1 cellular context compared by ENCODE assay signal in genomic region chr21:46180079-46180722, GRCh38.
TF ChIP-seq lines count a peak whose summit lies in the region.

No MANE protein-coding gene starts in this region.

TF ChIP-seq in K562, 482 proteins besides CTCF, POLR2A, EP300 and RAD21 (continued from another document):
- TF ChIP-seq SAFB (IDR thresholded peaks at IDR 0.05; ENCODE audit: borderline replicate concordance, low read depth, low read length) = 0 out of 2 replicates have a peak, but pooled peaks have one; percentile 26
- no peak for TF ChIP-seq FIP1L1 (IDR thresholded peaks at IDR 0.05; ENCODE audit: low read depth, low read length, poor library complexity, severe bottlenecking)
- no peak for TF ChIP-seq ZNF253 (CRISPR knock-in tag; conservative IDR thresholded peaks at IDR 0.05)
- no peak for TF ChIP-seq MTF1 (CRISPR knock-in tag; IDR thresholded peaks at IDR 0.05; ENCODE audit: borderline replicate concordance)
- TF ChIP-seq GTF3C2 (IDR thresholded peaks at IDR 0.05; ENCODE audit: borderline replicate concordance, extremely low read depth, insufficient read length) = no peak
- no peak for TF ChIP-seq NR2C1 (IDR thresholded peaks at IDR 0.05)
- no peak for TF ChIP-seq NR2C1 (tag; IDR thresholded peaks at IDR 0.05)
- TF ChIP-seq YY1 (IDR thresholded peaks at IDR 0.05; ENCODE audit: borderline replicate concordance in 1 of 3, control insufficient read depth in 1 of 3, extremely low read depth in 1 of 3, insufficient read depth in 3 of 3, insufficient read length in 1 of 3, insufficient replicate concordance in 2 of 3, low read depth in 1 of 3, low read length in 2 of 3) = peak in 1 of 3 experiments; percentile 16
- TF ChIP-seq GATAD2A (IDR thresholded peaks at IDR 0.05) = peak; percentile 77
- peak; percentile 61 for TF ChIP-seq ZFP36 (IDR thresholded peaks at IDR 0.05; ENCODE audit: low read depth, low read length, partially characterized antibody)
- TF ChIP-seq MTA1 (IDR thresholded peaks at IDR 0.05; ENCODE audit: borderline replicate concordance) = peak; percentile 41; the same call in 1 of the 2 replicates
- TF ChIP-seq ZFX (CRISPR knock-in tag; IDR thresholded peaks at IDR 0.05) = 0 out of 2 replicates have a peak, but pooled peaks have one; percentile 1
- no peak for TF ChIP-seq GABPB1 (CRISPR knock-in tag; IDR thresholded peaks at IDR 0.05)
- no peak for TF ChIP-seq XRCC5 (IDR thresholded peaks at IDR 0.05; ENCODE audit: low read depth, low read length)
- peak; percentile 62 for TF ChIP-seq MGA (IDR thresholded peaks at IDR 0.05)
- TF ChIP-seq FOXK2 (conservative IDR thresholded peaks at IDR 0.05 in 1 of 2, IDR thresholded peaks at IDR 0.05 in 1 of 2; ENCODE audit: low read depth in 2 of 2) = peak; percentile 78 to 83
- TF ChIP-seq ZNF79 (CRISPR knock-in tag; IDR thresholded peaks at IDR 0.05; ENCODE audit: low read depth) = no peak
- peak; percentile 87; the same call in 1 of the 2 replicates for TF ChIP-seq KAT7 (CRISPR knock-in tag; IDR thresholded peaks at IDR 0.05; ENCODE audit: borderline replicate concordance)
- peak; percentile 36 for TF ChIP-seq VEZF1 (CRISPR knock-in tag; IDR thresholded peaks at IDR 0.05)
- TF ChIP-seq MAX (CRISPR knock-in tag; IDR thresholded peaks at IDR 0.05) = peak; percentile 74; the same call in 1 of the 2 replicates
- TF ChIP-seq HMGN3 (IDR thresholded peaks at IDR 0.05; ENCODE audit: borderline replicate concordance, extremely low read depth, insufficient read length, low read depth, low read length) = peak; percentile 46
- no peak for TF ChIP-seq CC2D1A (IDR thresholded peaks at IDR 0.05)
- peak; percentile 39 for TF ChIP-seq HNRNPLL (IDR thresholded peaks at IDR 0.05; ENCODE audit: low read depth, low read length, poor library complexity, severe bottlenecking)
- peak; percentile 78 for TF ChIP-seq L3MBTL2 (IDR thresholded peaks at IDR 0.05)
- peak; percentile 82 to 85 for TF ChIP-seq NRF1 (conservative IDR thresholded peaks at IDR 0.05 in 1 of 2, IDR thresholded peaks at IDR 0.05 in 1 of 2)
